Comparison of ENCODE assay signal across 9 cellular contexts in genomic region chr4:22708961-22709360, GRCh38. TPM values are rescaled to one million over a fixed set of nuclear protein-coding genes. Genes with fewer than 3 reads are reported as not detected.
"Had no signal": no experiment of that assay in that cellular context is flagged by ENCODE, and none has a peak within 500 bp of the region (broad histone marks: within the 10 kb centered on the region; RNA-seq: fewer than 3 reads in every experiment).

No MANE protein-coding gene starts in this region.

- H3K4me3 Mint-ChIP-seq: H9, HFFc6, IgD-negative memory B cell had no signal

- H3K27me3 Mint-ChIP-seq: IgD-negative memory B cell had no signal

- H3K4me3 ChIP-seq: GM23248 had no signal

- H3K4me1 Mint-ChIP-seq: H9, IgD-negative memory B cell had no signal

- DNase-seq: GM23248, H9, HCEC 1CT, HFFc6, KBM-7 had no signal

- H3K36me3 Mint-ChIP-seq: IgD-negative memory B cell had no signal

- H3K4me2 ChIP-seq: KMS-11 had no signal

- H3K27ac Mint-ChIP-seq: H9, HFFc6, IgD-negative memory B cell had no signal

- H3K9me3 Mint-ChIP-seq: H9, HFFc6 had no signal

- H3K27ac ChIP-seq: GM23248, KMS-11 had no signal

- H2AFZ ChIP-seq: GM23248 had no signal

RNA-seq across cellular contexts. Expression of gene GBA3, which starts 16.2 kb away (rescaled TPM):
- total RNA-seq: GM23248, H1, H9, HFFc6, HT-29 had no signal
- polyA plus RNA-seq: GM23248, H1, IgD-negative memory B cell had no signal
